ENCODE assay signal across 8 cellular contexts in the genomic region with DNA sequence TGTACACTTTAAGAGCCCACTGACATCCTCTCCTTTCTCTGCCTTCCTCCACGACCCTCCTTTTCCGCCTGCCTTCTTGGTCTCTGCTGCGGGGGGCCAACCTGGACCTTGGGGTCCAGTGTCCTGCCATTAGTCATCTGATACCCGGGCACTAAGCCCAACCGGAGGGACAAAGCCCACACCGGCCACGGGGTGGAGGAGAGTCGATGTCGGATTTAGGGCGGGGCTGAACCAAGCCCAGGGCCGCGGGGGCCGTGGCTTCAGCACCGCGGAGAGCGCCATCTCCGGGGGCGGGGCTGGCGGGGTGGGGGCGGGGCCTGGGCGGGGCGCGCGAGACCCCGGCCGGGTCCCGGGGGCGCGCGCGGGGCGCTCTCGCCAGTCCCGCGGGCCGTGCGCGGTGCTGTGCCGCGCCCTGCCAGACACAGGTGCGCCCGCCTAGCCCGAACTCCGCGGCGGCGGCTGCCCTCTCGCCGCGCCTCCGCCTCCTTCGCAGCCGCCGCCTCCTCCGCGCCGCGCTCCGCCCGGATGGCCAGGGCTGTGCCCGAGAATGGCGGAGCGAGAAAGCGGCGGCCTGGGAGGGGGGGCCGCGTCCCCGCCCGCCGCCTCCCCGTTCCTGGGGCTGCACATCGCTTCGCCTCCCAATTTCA. TPM values are rescaled to one million over a fixed set of nuclear protein-coding genes. Genes with fewer than 3 reads are reported as not detected.
A peak's percentile ranks its signal among the peaks of the same experiment; 100 is the strongest.
DNase-seq lines count a peak whose midpoint lies in the region; ATAC-seq, FAIRE-seq and TF ChIP-seq lines count a peak whose summit lies in the region.

A gene (plus strand): TSS at position 378 of the 647 bp plus-strand sequence. CDS start 170 bp downstream, at position 548.

- peaks cover 14% of the 10 kb centered on the region for H3K27me3 Mint-ChIP-seq in T-helper 1 cell treated with Interleukin-12 subunit alpha and Interleukin-12 subunit beta and Interleukin-4 antibody, amounts not matched to agents 30 μg/mL and 1 μg/mL, for 36 hours (ENCODE audit: low read depth)

- no peak within 1 kb of the TSS for H2AFZ ChIP-seq in Loucy (ENCODE audit: low read length)

- no peaks in the 10 kb centered on the region for H3K9me2 ChIP-seq in Loucy (replicated peaks; ENCODE audit: low read depth, low read length)

- peaks cover 4% of the 10 kb centered on the region for H4K20me1 ChIP-seq in Loucy (ENCODE audit: insufficient read depth, low read length, poor library complexity, severe bottlenecking)

- WGBS in small intestine, 3 donors: 2 to 3% (median 3%) methylated on average over 35 to 73 of the region's 73 CpGs

- H3K27me3 ChIP-seq in Loucy (ENCODE audit: insufficient read depth, low read length, poor library complexity, severe bottlenecking) (no peaks in the 10 kb centered on the region), iPS-18a (ENCODE audit: control insufficient read depth, insufficient read depth, low read length) (peaks cover 4% of the 10 kb centered on the region), small intestine (ENCODE audit: control insufficient read depth in 2 of 2, insufficient read depth in 2 of 2, low read length in 2 of 2) (no peaks in the 10 kb centered on the region)

- TF ChIP-seq CTCF in Loucy (conservative IDR thresholded peaks at IDR 0.05; ENCODE audit: low read length): no peak

- H3K4me3 Mint-ChIP-seq in T-helper 1 cell treated with Interleukin-12 subunit alpha and Interleukin-12 subunit beta and Interleukin-4 antibody, amounts not matched to agents 30 μg/mL and 1 μg/mL, for 36 hours: peak within 1 kb of the TSS; percentile 47

- DNase-seq in CD1c-positive myeloid dendritic cell (ENCODE audit: extremely low spot score) (peak; percentile 56), astrocyte of the hippocampus (ENCODE audit: low read depth, low spot score) (peak; percentile 71), small intestine (peak; percentile 53), NCI-H446 treated with DMSO at 0.1 percent for 48 hours (lab: John Stamatoyannopoulos, UW) (no peak)

- H3K9me3 Mint-ChIP-seq in T-helper 1 cell treated with Interleukin-12 subunit alpha and Interleukin-12 subunit beta and Interleukin-4 antibody, amounts not matched to agents 30 μg/mL and 1 μg/mL, for 36 hours: no peaks in the 10 kb centered on the region

- no peaks in the 10 kb centered on the region for H3K79me2 ChIP-seq in Loucy (ENCODE audit: insufficient read depth, low read length)

- H3K9ac ChIP-seq in Loucy (ENCODE audit: low read depth, low read length, poor library complexity, severe bottlenecking): no peak within 1 kb of the TSS
- H3K9ac ChIP-seq in iPS-18a (ENCODE audit: low read length): peak within 1 kb of the TSS; percentile 25

- H3K4me3 ChIP-seq in Loucy (ENCODE audit: low read length, poor library complexity, severe bottlenecking) (peak within 1 kb of the TSS; percentile 58), iPS-18a (ENCODE audit: low read length) (peak within 1 kb of the TSS; percentile 66), small intestine (ENCODE audit: low read depth in 1 of 2, low read length in 2 of 2) (peak within 1 kb of the TSS; percentile 36)

- H3F3A ChIP-seq in Loucy (ENCODE audit: low read depth): no peaks in the 10 kb centered on the region

- H3K36me3 ChIP-seq in Loucy (ENCODE audit: insufficient read depth, low read length) (peaks cover 22% of the 10 kb centered on the region; the same call in 1 of the 2 replicates), iPS-18a (ENCODE audit: control insufficient read depth, low read depth, low read length) (no peaks in the 10 kb centered on the region), small intestine (ENCODE audit: control insufficient read depth in 2 of 2, insufficient read depth in 2 of 2, low read length in 2 of 2) (peaks cover 4 to 6% of the 10 kb centered on the region in 2 donors)

- H3K4me2 ChIP-seq in Loucy (ENCODE audit: low read depth, low read length, poor library complexity, severe bottlenecking): peak within 1 kb of the TSS; percentile 54

- peaks cover 8% of the 10 kb centered on the region for H3K36me3 Mint-ChIP-seq in T-helper 1 cell treated with Interleukin-12 subunit alpha and Interleukin-12 subunit beta and Interleukin-4 antibody, amounts not matched to agents 30 μg/mL and 1 μg/mL, for 36 hours (ENCODE audit: low read depth)

- ATAC-seq in GM21367 (IDR thresholded peaks at IDR 0.05; ENCODE audit: unreplicated experiment): peak; percentile 53

- no peak for FAIRE-seq in small intestine (lab: Jason Lieb, UNC)

- peaks cover 2% of the 10 kb centered on the region for H3K4me1 Mint-ChIP-seq in T-helper 1 cell treated with Interleukin-12 subunit alpha and Interleukin-12 subunit beta and Interleukin-4 antibody, amounts not matched to agents 30 μg/mL and 1 μg/mL, for 36 hours (ENCODE audit: low read depth)

- H3K4me1 ChIP-seq in Loucy (ENCODE audit: insufficient read depth, low read length, poor library complexity, severe bottlenecking): no peaks in the 10 kb centered on the region
- H3K4me1 ChIP-seq in iPS-18a (ENCODE audit: control insufficient read depth, low read depth, low read length): no peaks in the 10 kb centered on the region
- H3K4me1 ChIP-seq in small intestine (ENCODE audit: control insufficient read depth in 2 of 2, insufficient read depth in 1 of 2, low read depth in 1 of 2, low read length in 1 of 2): no peaks in the 10 kb centered on the region

- H3K27ac ChIP-seq in iPS-18a (ENCODE audit: low read length): no peak within 1 kb of the TSS
- no peak within 1 kb of the TSS for H3K27ac ChIP-seq in small intestine (ENCODE audit: low read depth in 1 of 2, low read length in 1 of 2)

- H3K9me3 ChIP-seq in Loucy (ENCODE audit: insufficient read depth, low read depth, low read length) (no peaks in the 10 kb centered on the region), iPS-18a (ENCODE audit: control insufficient read depth, low read depth, low read length) (no peaks in the 10 kb centered on the region), small intestine (ENCODE audit: control insufficient read depth, low read depth) (no peaks in the 10 kb centered on the region)

- H3K27ac Mint-ChIP-seq in T-helper 1 cell treated with Interleukin-12 subunit alpha and Interleukin-12 subunit beta and Interleukin-4 antibody, amounts not matched to agents 30 μg/mL and 1 μg/mL, for 36 hours: peak within 1 kb of the TSS; percentile 16

RNA-seq across cellular contexts. Expression of the gene that starts here (rescaled TPM):
- polyA plus RNA-seq in small intestine: 1 to 10 TPM; 1.3 to 6.1 (median 1.9) TPM
